Comparison of ENCODE assay signal across 25 cellular contexts in the genomic region with DNA sequence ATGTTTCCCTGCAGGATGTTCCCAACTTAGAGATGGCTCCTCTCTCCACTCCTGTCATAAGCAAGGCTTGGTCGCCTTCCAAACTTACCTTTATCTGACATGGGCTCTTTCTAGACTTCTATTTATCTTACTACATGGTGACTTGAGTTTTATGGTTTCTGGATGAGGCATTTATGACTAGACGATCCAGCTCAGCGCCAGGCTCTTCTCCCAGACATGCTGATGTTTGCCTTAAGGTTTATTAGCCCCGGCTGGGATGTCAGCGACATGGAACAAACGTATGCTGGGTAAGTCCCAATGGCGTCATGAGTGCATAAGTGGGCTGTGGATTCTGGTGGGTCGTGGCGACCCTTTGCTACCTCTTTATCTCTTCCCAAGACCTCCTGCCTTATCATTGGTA. TPM values are rescaled to one million over a fixed set of nuclear protein-coding genes. Genes with fewer than 3 reads are reported as not detected.
"Had no signal": no experiment of that assay in that cellular context is flagged by ENCODE, and none has a peak within 500 bp of the region (broad histone marks: within the 10 kb centered on the region; RNA-seq: fewer than 3 reads in every experiment).

No MANE protein-coding gene starts in this region.

- DNase-seq: activated CD4-positive, alpha-beta T cell treated with anti-CD3 and anti-CD28 coated beads for 48 hours; activated CD4-positive, alpha-beta T cell treated with anti-CD3 and anti-CD28 coated beads, Interleukin-2, amount 50 U/mL, for 4 hours; activated CD8-positive, alpha-beta memory T cell treated with anti-CD3 and anti-CD28 coated beads, Interleukin-2, amount 50 U/mL, for 48 hours; activated CD8-positive, alpha-beta T cell treated with anti-CD3 and anti-CD28 coated beads, Interleukin-2, amount 10 ng/mL, durations not matched to agents 7 days and 5 days; activated effector memory CD4-positive, alpha-beta T cell treated with Interleukin-2 at 50 U/mL for 16 hours; activated naive CD4-positive, alpha-beta T cell; activated T-cell treated with anti-CD3 and anti-CD28 coated beads, Interleukin-2, amount 50 U/mL, for 1 hour; aorta; central memory CD4-positive, alpha-beta T cell; Kasumi-1; KBM-7; NCI-H1048; NCI-H146; NCI-H187 treated with DMSO at 0.1 percent for 48 hours; NCI-H2081 treated with DMSO at 0.1 percent for 48 hours; NCI-H446; NCI-H524; SIG-M5; T-cell; T-helper 2 cell; T1000 had no signal

- ATAC-seq: activated CD4-positive, CD25-positive, alpha-beta regulatory T cell treated with anti-CD3 and anti-CD28 coated beads, Interleukin-2, amount 50 U/mL, for 24 hours; activated CD8-positive, alpha-beta T cell treated with anti-CD3 and anti-CD28 coated beads, Interleukin-2, amount 10 ng/mL, durations not matched to agents 7 days and 5 days; T-cell had no signal

RNA-seq across cellular contexts. Expression of gene SLC15A1, which starts 39.8 kb away (rescaled TPM):
- total RNA-seq: activated CD8-positive, alpha-beta T cell treated with anti-CD3 and anti-CD28 coated beads, Interleukin-2, amount 10 ng/mL, durations not matched to agents 7 days and 5 days; activated T-helper 1 cell treated with anti-CD3 and anti-CD28 coated beads, Interleukin-12 subunit alpha, Interleukin-12 subunit beta, Interleukin-2, Interleukin-4 antibody, amounts not matched to agents 30 ng/mL and 10 ng/mL and 1 ng/mL, durations not matched to agents 14 hours and 24 hours and 36 hours; bronchial epithelial cell; M059J had no signal
